8 cellular contexts compared by ENCODE assay signal in genomic region chr9:4666042-4666699, GRCh38. TPM values are rescaled to one million over a fixed set of nuclear protein-coding genes. Genes with fewer than 3 reads are reported as not detected.
DNase-seq lines count a peak whose midpoint lies in the region; ATAC-seq and TF ChIP-seq lines count a peak whose summit lies in the region.

TSS of gene SPATA6L (minus strand) at chr9:4666480. CDS start at chr9:4666250, 230 bp downstream.

- H3K9ac ChIP-seq in trophoblast cell (ENCODE audit: low read length), result peak within 1 kb of the TSS; percentile 46

- H2AK5ac ChIP-seq in trophoblast cell (ENCODE audit: low read length), result no peak within 1 kb of the TSS

- no peak within 1 kb of the TSS for H3K4ac ChIP-seq in trophoblast cell (ENCODE audit: low read depth, low read length)

- H2BK5ac ChIP-seq in trophoblast cell (ENCODE audit: low read depth, low read length, poor library complexity), result no peak within 1 kb of the TSS

- no peak within 1 kb of the TSS for H3K23ac ChIP-seq in trophoblast cell (ENCODE audit: low read length)

- peak within 1 kb of the TSS; percentile 52 for H2AFZ ChIP-seq in trophoblast cell (ENCODE audit: insufficient read depth, low read length, poor library complexity)

- H3K27me3 Mint-ChIP-seq in IgD-negative memory B cell, result peaks cover 15% of the 10 kb centered on the region

- H3K18ac ChIP-seq in trophoblast cell (ENCODE audit: low read length), result peak within 1 kb of the TSS; percentile 79

- intact Hi-C loops in ascending aorta (cut with DNase I), result loop anchor here (10.0 kb wide), 1 partner anchor 1349 kb away; the partner anchor contains the start of gene RANBP6

- TF ChIP-seq CTCF in GM10266 (IDR thresholded peaks at IDR 0.05; ENCODE audit: control insufficient read depth, insufficient read depth, low read depth, missing control alignments) (peak; percentile 27), ascending aorta (IDR thresholded peaks at IDR 0.05) (peak in 1 of 3 experiments; percentile 12), right atrium auricular region (IDR thresholded peaks at IDR 0.05) (peak in 1 of 2 donors; percentile 42)

- peak within 1 kb of the TSS; percentile 24 for H2BK12ac ChIP-seq in trophoblast cell (ENCODE audit: low read length)

- no CpG with 5 or more reads among the region's 36 CpGs for WGBS in trophoblast cell (ENCODE audit: extremely low coverage, insufficient coverage, insufficient read length)

- peak within 1 kb of the TSS in 2 of 3 donors; percentile 26 to 69 for H3K27ac Mint-ChIP-seq in IgD-negative memory B cell

- no peaks in the 10 kb centered on the region for H3K27me3 ChIP-seq in ascending aorta
- H3K27me3 ChIP-seq in right atrium auricular region, result no peaks in the 10 kb centered on the region
- H3K27me3 ChIP-seq in trophoblast cell (ENCODE audit: insufficient read depth, low read length), result no peaks in the 10 kb centered on the region

- peaks cover 7 to 16% of the 10 kb centered on the region in 2 donors for H3K4me1 ChIP-seq in ascending aorta
- H3K4me1 ChIP-seq in right atrium auricular region, result peaks cover 0 to 42% of the 10 kb centered on the region in 2 donors
- H3K4me1 ChIP-seq in trophoblast cell (ENCODE audit: control insufficient read depth in 1 of 2, insufficient read depth in 2 of 2, low read length in 2 of 2), result peaks cover 7 to 8% of the 10 kb centered on the region in 2 experiments

- peak within 1 kb of the TSS; percentile 11 for H2BK120ac ChIP-seq in trophoblast cell (ENCODE audit: insufficient read depth, low read length, poor library complexity)

- ATAC-seq in HG02973 (IDR thresholded peaks at IDR 0.05; ENCODE audit: unreplicated experiment), result no peak

- peak within 1 kb of the TSS; percentile 69 for H4K12ac ChIP-seq in trophoblast cell (ENCODE audit: low read depth, low read length)

- H3K4me1 Mint-ChIP-seq in IgD-negative memory B cell, result peaks cover 46 to 49% (median 47%) of the 10 kb centered on the region in 3 donors

- peaks cover 5% of the 10 kb centered on the region for H3K79me1 ChIP-seq in trophoblast cell (ENCODE audit: low read length)

- no peaks in the 10 kb centered on the region for H3K9me3 ChIP-seq in ascending aorta
- H3K9me3 ChIP-seq in right atrium auricular region, result no peaks in the 10 kb centered on the region
- no peaks in the 10 kb centered on the region for H3K9me3 ChIP-seq in trophoblast cell (ENCODE audit: insufficient read depth, low read depth, low read length)

- H3K27ac ChIP-seq in ascending aorta (peak within 1 kb of the TSS; percentile 39 to 68), right atrium auricular region (peak within 1 kb of the TSS; percentile 33 to 64), trophoblast cell (ENCODE audit: low read depth, low read length) (no peak within 1 kb of the TSS)

- H3K79me2 ChIP-seq in trophoblast cell (ENCODE audit: control insufficient read depth, insufficient read depth, low read length, poor library complexity), result peaks cover 6% of the 10 kb centered on the region

- peaks cover 0 to 3% (median 0%) of the 10 kb centered on the region in 3 donors for H3K9me3 Mint-ChIP-seq in IgD-negative memory B cell

- H3K4me3 Mint-ChIP-seq in IgD-negative memory B cell, result peak within 1 kb of the TSS; percentile 69 to 89 (median 84)

- DNase-seq in GM10266 (ENCODE audit: extremely low spot score), result peak; percentile 64
- peak; percentile 32 for DNase-seq in T follicular helper cell (ENCODE audit: low read depth)
- peak in 1 of 2 donors; percentile 83 for DNase-seq in ascending aorta (ENCODE audit: low spot score in 2 of 2)
- peak; percentile 79 for DNase-seq in right atrium auricular region (ENCODE audit: low spot score)
- peak; percentile 26 to 61 for DNase-seq in trophoblast cell
- no peak for DNase-seq in GM19238 (ENCODE audit: insufficient read length, low spot score)

- peak within 1 kb of the TSS; percentile 57 for H3K14ac ChIP-seq in trophoblast cell (ENCODE audit: low read length)

- H3K4me3 ChIP-seq in ascending aorta (peak within 1 kb of the TSS; percentile 56 to 68), right atrium auricular region (peak within 1 kb of the TSS; percentile 40 to 54), trophoblast cell (ENCODE audit: low read depth, low read length) (peak within 1 kb of the TSS; percentile 33)

- H3K36me3 ChIP-seq in ascending aorta (no peaks in the 10 kb centered on the region), right atrium auricular region (no peaks in the 10 kb centered on the region), trophoblast cell (ENCODE audit: control insufficient read depth in 1 of 2, insufficient read depth in 2 of 2, low read length in 2 of 2) (no peaks in the 10 kb centered on the region)

- H4K91ac ChIP-seq in trophoblast cell (ENCODE audit: low read depth, low read length), result peak within 1 kb of the TSS; percentile 8

- H4K8ac ChIP-seq in trophoblast cell (ENCODE audit: low read depth, low read length), result peak within 1 kb of the TSS; percentile 37

- H3K36me3 Mint-ChIP-seq in IgD-negative memory B cell, result no peaks in the 10 kb centered on the region

- peak within 1 kb of the TSS; percentile 77 for H3K4me2 ChIP-seq in trophoblast cell (ENCODE audit: low read length)

RNA-seq across cellular contexts. Expression of gene SPATA6L, which starts in this region (rescaled TPM):
- not detected for polyA plus RNA-seq in IgD-negative memory B cell
- total RNA-seq in ascending aorta (not detected), right atrium auricular region (1 to 10 TPM in 1 of 2 donors, under 1 TPM in 1; 0.15 to 1.3 TPM)
- polyA plus RNA-seq in trophoblast cell (2013), result 1.3 and 1.7 TPM in 2 replicates
